ENCODE assay signal across 25 cellular contexts in the genomic region with DNA sequence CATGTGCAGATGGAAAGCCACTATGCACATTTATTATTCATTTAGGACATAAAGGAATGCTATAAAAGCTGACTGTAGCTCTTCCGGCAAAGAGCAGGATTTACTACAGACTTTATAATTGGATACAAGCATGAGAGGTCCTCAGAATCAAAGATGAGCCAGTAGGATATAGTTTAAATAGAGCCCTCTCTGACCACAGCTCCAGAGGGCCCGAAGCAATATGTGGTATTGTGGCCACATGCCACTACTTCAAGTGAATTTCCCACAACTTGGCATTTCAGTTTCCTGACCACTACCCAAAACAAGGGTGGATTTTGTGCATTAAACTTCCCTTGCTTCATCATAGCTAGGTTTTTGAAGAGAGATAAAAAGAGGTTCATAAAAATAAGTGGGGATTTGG.
"Had no signal": no experiment of that assay in that cellular context is flagged by ENCODE, and none has a peak within 500 bp of the region (broad histone marks: within the 10 kb centered on the region; RNA-seq: fewer than 3 reads in every experiment).

No MANE protein-coding gene starts in this region.

- H3K9me3 ChIP-seq: SJSA1 had no signal

- H3K36me3 ChIP-seq: SJSA1, WERI-Rb-1 had no signal

- H3K27ac ChIP-seq: SJSA1, WERI-Rb-1 had no signal

- DNase-seq: activated CD4-positive, alpha-beta memory T cell treated with anti-CD3 and anti-CD28 coated beads, Interleukin-2, amount 10 ng/mL, durations not matched to agents 7 days and 5 days; activated CD4-positive, alpha-beta T cell treated with anti-CD3 and anti-CD28 coated beads for 36 hours; activated CD4-positive, alpha-beta T cell treated with anti-CD3 and anti-CD28 coated beads, Interleukin-2, amount 50 U/mL, for 1 hour; activated gamma-delta T cell treated with Interleukin-2 at 50 U/mL for 16 hours; activated naive CD4-positive, alpha-beta T cell treated with anti-CD3 and anti-CD28 coated beads, Interleukin-2, amount 10 ng/mL, durations not matched to agents 7 days and 5 days; activated naive CD8-positive, alpha-beta T cell treated with anti-CD3 and anti-CD28 coated beads for 36 hours; activated T-cell treated with anti-CD3 and anti-CD28 coated beads, Interleukin-2, amount 50 U/mL, for 72 hours; anterior cingulate cortex; MM.1S; NCI-H1105 treated with DMSO at 0.1 percent for 48 hours; NCI-H1436 treated with DMSO at 0.1 percent for 48 hours; NCI-H187; NCI-H2081; NCI-H2227 treated with DMSO at 0.1 percent for 48 hours; NCI-H446 treated with DMSO at 0.1 percent for 48 hours; NCI-H526; NCI-H774; NK-92 treated with Interleukin-12 subunit alpha and Interleukin-12 subunit beta, amount 100 ng/mL, for 24 hours; OCI-M1; SHP77; T-cell; T-helper 2 cell; T1000; WERI-Rb-1 had no signal

- H3K27me3 ChIP-seq: SJSA1 had no signal

- H3K4me3 ChIP-seq: SJSA1 had no signal
